In genomic region chr3:184659797-184660301, GRCh38 we compare ENCODE assay signal across 1 cellular context.
A peak's percentile ranks its signal among the peaks of the same experiment; 100 is the strongest.
TF ChIP-seq lines count a peak whose summit lies in the region.

No MANE protein-coding gene starts in this region.

TF ChIP-seq in SK-N-SH, 30 proteins besides CTCF, POLR2A, EP300 and RAD21 (continued from another document):
- TF ChIP-seq NFIC (IDR thresholded peaks at IDR 0.05; ENCODE audit: borderline replicate concordance) (peak; percentile 66; the same call in 1 of the 2 replicates), FOXJ3 (CRISPR knock-in tag; IDR thresholded peaks at IDR 0.05) (no peak), FOSL2 (IDR thresholded peaks at IDR 0.05; ENCODE audit: borderline replicate concordance, low read depth) (no peak), GABPA (IDR thresholded peaks at IDR 0.05; ENCODE audit: low read depth) (no peak), TAF1 (IDR thresholded peaks at IDR 0.05; ENCODE audit: borderline replicate concordance, low read depth, low read length) (no peak), EZH2phosphoT487 (IDR thresholded peaks at IDR 0.05; ENCODE audit: borderline replicate concordance, low read depth) (no peak), TEAD4 (IDR thresholded peaks at IDR 0.05; ENCODE audit: borderline replicate concordance, insufficient read depth) (no peak), MXI1 (IDR thresholded peaks at IDR 0.05; ENCODE audit: low read depth, low read length) (no peak), RCOR1 (IDR thresholded peaks at IDR 0.05; ENCODE audit: low read length) (no peak), JUND (IDR thresholded peaks at IDR 0.05) (no peak), FOXM1 (IDR thresholded peaks at IDR 0.05; ENCODE audit: low read depth) (no peak), MEF2A (IDR thresholded peaks at IDR 0.05; ENCODE audit: borderline replicate concordance, low read depth) (no peak), PBX3 (IDR thresholded peaks at IDR 0.05) (peak; percentile 76), REST (IDR thresholded peaks at IDR 0.05; ENCODE audit: low read depth, low read length) (no peak), SMC3 (IDR thresholded peaks at IDR 0.05; ENCODE audit: low read depth, low read length) (no peak), POLR2AphosphoS5 (IDR thresholded peaks at IDR 0.05; ENCODE audit: low read depth, low read length) (no peak), CHD2 (IDR thresholded peaks at IDR 0.05; ENCODE audit: low read length, partially characterized antibody) (no peak), RFX5 (IDR thresholded peaks at IDR 0.05; ENCODE audit: low read length) (no peak)
TF ChIP-seq in SK-N-SH: peak in this region for 3.
